ENCODE assay signal across 35 cellular contexts in the genomic region with DNA sequence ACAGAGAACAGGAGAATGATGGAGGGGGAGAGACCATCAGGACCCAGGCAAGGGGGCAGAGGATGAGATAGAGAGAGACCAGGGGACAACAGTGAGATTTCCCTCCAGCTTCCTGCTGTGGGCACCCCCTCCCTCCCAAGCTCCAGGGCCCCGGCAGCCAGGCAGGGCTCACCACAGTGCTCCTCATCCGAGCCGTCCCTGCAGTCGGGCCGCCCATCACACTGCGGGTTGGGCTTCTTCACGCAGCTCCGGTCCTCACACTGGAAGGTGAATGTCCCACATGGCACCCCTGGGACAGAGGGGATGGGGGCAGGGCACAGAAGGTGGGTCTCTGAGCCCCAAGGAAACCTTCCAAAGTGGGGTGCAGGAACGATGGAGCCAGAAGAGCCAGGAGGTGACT. TPM values are rescaled to one million over a fixed set of nuclear protein-coding genes. Genes with fewer than 3 reads are reported as not detected.
"Had no signal": no experiment of that assay in that cellular context is flagged by ENCODE, and none has a peak within 500 bp of the region (broad histone marks: within the 10 kb centered on the region; RNA-seq: fewer than 3 reads in every experiment).

No MANE protein-coding gene starts in this region.

- FAIRE-seq: astrocyte, TTC549 had no signal

- H3K4me1 ChIP-seq: adrenal gland, body of pancreas had no signal

- H3K27ac ChIP-seq: adrenal gland, body of pancreas, brain microvascular endothelial cell, VCaP had no signal

- ATAC-seq: activated CD8-positive, alpha-beta T cell treated with anti-CD3 and anti-CD28 coated beads for 36 hours; activated naive CD4-positive, alpha-beta T cell treated with anti-CD3 and anti-CD28 coated beads, Interleukin-2, amount 50 U/mL, for 72 hours; activated T-cell treated with anti-CD3 and anti-CD28 coated beads, Interleukin-2, amount 50 U/mL, for 4 hours; activated T-cell treated with anti-CD3 and anti-CD28 coated beads, Interleukin-2, amount 50 U/mL, for 72 hours; activated T-helper 17 cell treated with anti-CD3 and anti-CD28 coated beads, Interleukin-2, amount 50 U/mL, for 72 hours; body of pancreas had no signal

- H3K4me3 ChIP-seq: adrenal gland, body of pancreas had no signal

- H3K36me3 ChIP-seq: adrenal gland, brain microvascular endothelial cell had no signal

- DNase-seq: activated B cell treated with CpG ODN at 0.5 μM for 24 hours; activated CD4-positive, alpha-beta memory T cell treated with anti-CD3 and anti-CD28 coated beads for 36 hours; activated CD4-positive, alpha-beta T cell treated with anti-CD3 and anti-CD28 coated beads for 4 hours; activated CD4-positive, alpha-beta T cell treated with anti-CD3 and anti-CD28 coated beads, Interleukin-2, amount 10 ng/mL, durations not matched to agents 24 days and 14 days; activated CD4-positive, alpha-beta T cell treated with anti-CD3 and anti-CD28 coated beads, Interleukin-2, amount 50 U/mL, for 1 hour; activated CD4-positive, alpha-beta T cell treated with anti-CD3 and anti-CD28 coated beads, Interleukin-2, amount 50 U/mL, for 4 hours; activated CD4-positive, CD25-positive, alpha-beta regulatory T cell treated with anti-CD3 and anti-CD28 coated beads, Interleukin-2, amount 50 U/mL, for 72 hours; activated CD8-positive, alpha-beta memory T cell treated with anti-CD3 and anti-CD28 coated beads, Interleukin-2, amount 50 U/mL, for 4 hours; activated CD8-positive, alpha-beta T cell treated with anti-CD3 and anti-CD28 coated beads for 36 hours; activated effector memory CD4-positive, alpha-beta T cell treated with anti-CD3 and anti-CD28 coated beads, Interleukin-2, amount 50 U/mL, for 16 hours; activated gamma-delta T cell treated with Interleukin-2 at 50 U/mL for 16 hours; activated naive CD4-positive, alpha-beta T cell; activated naive CD4-positive, alpha-beta T cell treated with anti-CD3 and anti-CD28 coated beads for 36 hours; activated naive CD4-positive, alpha-beta T cell treated with anti-CD3 and anti-CD28 coated beads, Interleukin-2, amount 50 U/mL, for 16 hours; activated naive CD8-positive, alpha-beta T cell treated with anti-CD3 and anti-CD28 coated beads for 36 hours; activated T-cell treated with anti-CD3 and anti-CD28 coated beads for 4 hours; activated T-cell treated with anti-CD3 and anti-CD28 coated beads, Interleukin-2, amount 50 U/mL, for 1 hour; activated T-cell treated with anti-CD3 and anti-CD28 coated beads, Interleukin-2, amount 50 U/mL, for 4 hours; activated T-cell treated with anti-CD3 and anti-CD28 coated beads, Interleukin-2, amount 50 U/mL, for 72 hours; adrenal gland; amniotic stem cell; aorta; body of pancreas; brain microvascular endothelial cell; central memory CD4-positive, alpha-beta T cell; T-helper 1 cell; T-helper 2 cell; T-helper 9 cell had no signal

- H3K9me3 ChIP-seq: adrenal gland, body of pancreas had no signal

RNA-seq across cellular contexts. Expression of a gene that starts 38.8 kb away (rescaled TPM):
- total RNA-seq: aorta, astrocyte, cardiac septum, cerebellum had no signal
